14 cellular contexts compared by ENCODE assay signal in the genomic region with DNA sequence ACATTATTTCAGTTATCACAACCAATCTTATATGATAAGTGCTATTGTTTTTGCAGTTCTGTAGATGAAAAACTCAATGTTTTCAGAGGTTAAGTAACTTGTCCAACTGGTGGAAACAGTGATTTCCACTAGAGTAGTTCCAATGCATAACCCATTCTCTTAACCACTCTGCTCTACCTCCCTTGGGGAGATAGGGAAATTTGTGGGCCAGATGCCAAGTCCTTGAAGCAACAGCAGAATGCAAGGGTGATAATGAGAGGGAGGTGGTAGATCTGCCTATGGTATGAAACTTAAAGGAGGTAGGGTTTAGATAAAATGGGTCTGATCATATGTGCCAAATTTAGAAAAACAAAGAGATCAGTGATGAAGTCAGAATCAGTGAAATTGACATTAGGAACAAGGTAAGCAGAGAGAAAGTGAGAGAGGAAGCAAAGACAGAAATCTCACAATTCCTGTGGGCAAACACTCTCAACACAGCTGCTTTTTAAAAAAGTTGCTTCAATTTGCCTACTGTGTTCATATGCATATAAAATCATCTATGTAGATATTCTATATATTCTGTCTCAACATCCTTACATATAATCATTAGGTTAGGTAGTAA.
DNase-seq lines count a peak whose midpoint lies in the region; ATAC-seq, FAIRE-seq and TF ChIP-seq lines count a peak whose summit lies in the region.
"Had no signal": no experiment of that assay in that cellular context is flagged by ENCODE, and none has a peak within 500 bp of the region (broad histone marks: within the 10 kb centered on the region; RNA-seq: fewer than 3 reads in every experiment).

No MANE protein-coding gene starts in this region.

- H3K27me3 ChIP-seq in DOHH2 (ENCODE audit: control insufficient read depth, low read length), result no peaks in the 10 kb centered on the region
- H3K27me3 ChIP-seq: pancreas, Peyer's patch, vagina had no signal

- H4K20me1 ChIP-seq in DOHH2 (ENCODE audit: control insufficient read depth, insufficient read depth, low read depth, low read length), result no peaks in the 10 kb centered on the region

- no peak overlapping the region for H3K4me3 ChIP-seq in DOHH2 (ENCODE audit: low read length)
- H3K4me3 ChIP-seq in fibroblast of pulmonary artery (replicated peaks; ENCODE audit: low read depth, low read length), result no peak overlapping the region
- H3K4me3 ChIP-seq: pancreas, Peyer's patch, vagina had no signal

- no peaks in the 10 kb centered on the region for H3K9me2 ChIP-seq in DOHH2 (replicated peaks; ENCODE audit: control insufficient read depth, low read length)

- H3K4me1 ChIP-seq in DOHH2 (ENCODE audit: control insufficient read depth, low read length), result peaks cover 13% of the 10 kb centered on the region
- H3K4me1 ChIP-seq: Peyer's patch, vagina had no signal

- no peaks in the 10 kb centered on the region for H3K36me3 ChIP-seq in DOHH2 (ENCODE audit: control insufficient read depth, low read length)
- H3K36me3 ChIP-seq: pancreas, Peyer's patch, vagina had no signal

- peak overlapping the region; percentile 35 for H3K4me2 ChIP-seq in DOHH2 (ENCODE audit: low read length)

- H3F3A ChIP-seq in DOHH2 (ENCODE audit: control insufficient read depth, insufficient read depth), result no peaks in the 10 kb centered on the region

- TF ChIP-seq CTCF in DOHH2 (IDR thresholded peaks at IDR 0.05; ENCODE audit: low read depth, low read length, poor library complexity, severe bottlenecking), result no peak
- no peak for TF ChIP-seq CTCF in fibroblast of pulmonary artery (IDR thresholded peaks at IDR 0.05; ENCODE audit: low read length, missing control alignments)

- no peak for ATAC-seq in HG03460 (IDR thresholded peaks at IDR 0.05; ENCODE audit: unreplicated experiment)
- ATAC-seq: activated CD8-positive, alpha-beta memory T cell treated with anti-CD3 and anti-CD28 coated beads, Interleukin-2, amount 10 ng/mL, durations not matched to agents 7 days and 5 days; left cardiac atrium had no signal

- no peak overlapping the region for H3K27ac ChIP-seq in DOHH2 (ENCODE audit: low read depth, low read length)
- H3K27ac ChIP-seq: pancreas, Peyer's patch, vagina had no signal

- H3K79me2 ChIP-seq in DOHH2 (ENCODE audit: control insufficient read depth, low read length), result no peaks in the 10 kb centered on the region

- FAIRE-seq in GM19239 (lab: Jason Lieb, UNC), result peak; percentile 35
- FAIRE-seq: HTR-8/SVneo, pancreas had no signal

- no peak for DNase-seq in GM19239 (ENCODE audit: insufficient read length, low spot score)
- peak; percentile 39 for DNase-seq in NCI-H226
- peak; percentile 12 for DNase-seq in fibroblast of pulmonary artery (ENCODE audit: low read depth)
- DNase-seq in amniotic stem cell (lab: John Stamatoyannopoulos, UW), result no peak
- DNase-seq in NCI-H1417 treated with DMSO at 0.1 percent for 48 hours (lab: John Stamatoyannopoulos, UW), result no peak
- DNase-seq: activated CD8-positive, alpha-beta memory T cell treated with anti-CD3 and anti-CD28 coated beads, Interleukin-2, amount 10 ng/mL, durations not matched to agents 7 days and 5 days; left cardiac atrium; MM.1S; pancreas; Peyer's patch had no signal

- H3K9me3 ChIP-seq in DOHH2 (ENCODE audit: control insufficient read depth, insufficient read depth, low read length), result no peaks in the 10 kb centered on the region
- H3K9me3 ChIP-seq: pancreas, Peyer's patch, vagina had no signal

Comparison
In these comparisons a context has a peak if more than half of its experiments do, and no peak if none do; other contexts are left out.
1. DNase-seq: peak in NCI-H226 (single experiment) and fibroblast of pulmonary artery (single experiment); none in GM19239 (single experiment), amniotic stem cell (single experiment) and NCI-H1417 treated with DMSO at 0.1 percent for 48 hours (single experiment).